ENCODE assay signal across 15 cellular contexts in genomic region chr11:35629914-35630313, GRCh38. TPM values are rescaled to one million over a fixed set of nuclear protein-coding genes. Genes with fewer than 3 reads are reported as not detected.
A peak's percentile ranks its signal among the peaks of the same experiment; 100 is the strongest.
DNase-seq lines count a peak whose midpoint lies in the region; ATAC-seq, FAIRE-seq and TF ChIP-seq lines count a peak whose summit lies in the region.
"Had no signal": no experiment of that assay in that cellular context is flagged by ENCODE, and none has a peak within 500 bp of the region (broad histone marks: within the 10 kb centered on the region; RNA-seq: fewer than 3 reads in every experiment).

No MANE protein-coding gene starts in this region.

- H3K4me3 ChIP-seq in brain microvascular endothelial cell (ENCODE audit: low read depth, low read length), result no peak overlapping the region
- H3K4me3 ChIP-seq in lung, result no peak overlapping the region
- H3K4me3 ChIP-seq: Peyer's patch, sigmoid colon had no signal

- FAIRE-seq in HTR-8/SVneo (lab: Jason Lieb, UNC), result peak; percentile 79

- WGBS in lung, 2 donors, result 59 to 88% methylated on average over 6 of the region's 6 CpGs

- H3K27me3 ChIP-seq in brain microvascular endothelial cell (replicated peaks) (no peaks in the 10 kb centered on the region), lung (ENCODE audit: control insufficient read depth, insufficient read depth) (no peaks in the 10 kb centered on the region)
- H3K27me3 ChIP-seq: Peyer's patch had no signal

- DNase-seq in AG08395 (ENCODE audit: low spot score) (peak; percentile 91), HTR-8/SVneo (ENCODE audit: insufficient read length, low spot score) (peak; percentile 84), brain microvascular endothelial cell (peak; percentile 99), lung (ENCODE audit: low spot score) (peak; percentile 72), nucleus accumbens (lab: John Stamatoyannopoulos, UW) (no peak), posterior vena cava (ENCODE audit: low spot score) (no peak)
- DNase-seq in activated CD8-positive, alpha-beta memory T cell treated with anti-CD3 and anti-CD28 coated beads for 24 hours, result no peak
- DNase-seq: central memory CD4-positive, alpha-beta T cell; DMS 273 treated with DMSO at 0.1 percent for 48 hours; immature natural killer cell; Peyer's patch; sigmoid colon; stimulated activated naive CD4-positive, alpha-beta T cell had no signal

- no peaks in the 10 kb centered on the region for H3K9me3 ChIP-seq in lung (ENCODE audit: control insufficient read depth in 2 of 2, insufficient read depth in 1 of 2, low read length in 1 of 2)
- H3K9me3 ChIP-seq: Peyer's patch, sigmoid colon had no signal

- no peak for TF ChIP-seq CTCF in brain microvascular endothelial cell (IDR thresholded peaks at IDR 0.05; ENCODE audit: low read depth, low read length, missing control alignments)
- TF ChIP-seq CTCF in lung (IDR thresholded peaks at IDR 0.05; ENCODE audit: control extremely low read depth, extremely low read depth), result no peak

- in situ Hi-C loops in brain microvascular endothelial cell (cut with HindIII; ENCODE audit: low pct_ligation_motif_present, low sequenced_read_pairs), result no loop called here

- H3K36me3 ChIP-seq in brain microvascular endothelial cell (replicated peaks), result no peaks in the 10 kb centered on the region
- H3K36me3 ChIP-seq in lung (ENCODE audit: control insufficient read depth in 2 of 2, insufficient read depth in 2 of 2, low read length in 2 of 2), result no peaks in the 10 kb centered on the region
- H3K36me3 ChIP-seq: Peyer's patch, sigmoid colon had no signal

- intact Hi-C loops in posterior vena cava (cut with DNase I), result no loop called here

- H3K4me1 ChIP-seq in lung (ENCODE audit: control insufficient read depth in 2 of 2, insufficient read depth in 2 of 2, low read length in 2 of 2), result no peaks in the 10 kb centered on the region
- H3K4me1 ChIP-seq: Peyer's patch had no signal

- H3K27ac ChIP-seq in brain microvascular endothelial cell, result peak overlapping the region; percentile 68
- no peak overlapping the region for H3K27ac ChIP-seq in lung (ENCODE audit: low read depth in 1 of 2, low read length in 1 of 2)
- H3K27ac ChIP-seq: KMS-11, Peyer's patch, sigmoid colon had no signal

- ATAC-seq in lung (ENCODE audit: insufficient read depth, low FRiP score), result peak; percentile 83
- ATAC-seq in GM21825 (IDR thresholded peaks at IDR 0.05; ENCODE audit: unreplicated experiment), result no peak

RNA-seq across cellular contexts. Expression of gene FJX1, which starts 11.7 kb away (rescaled TPM):
- total RNA-seq in lung (1 to 10 TPM; 2.9 to 4.0 TPM), posterior vena cava (10 to 100 TPM in 1 of 2 donors, 1 to 10 TPM in 1; 5.8 to 11.2 TPM)
- 1 to 10 TPM; 2.9 to 7.7 TPM for polyA plus RNA-seq in lung
- total RNA-seq: Peyer's patch had no signal
- polyA plus RNA-seq: immature natural killer cell had no signal

RNA-seq across cellular contexts. Expression of gene TRIM44, which starts 32.7 kb away (rescaled TPM):
- 10 to 100 TPM; 20.5 to 62.2 TPM for total RNA-seq in lung
- 10 to 100 TPM in 1 of 2 donors, 1 to 10 TPM in 1; 9.1 to 24.9 TPM for polyA plus RNA-seq in lung
- 10 to 100 TPM; 56.5 to 67.6 TPM for total RNA-seq in posterior vena cava

Comparison
In these comparisons a context has a peak if more than half of its experiments do, and no peak if none do; other contexts are left out.
1. DNase-seq: peak in AG08395 (single experiment), HTR-8/SVneo (single experiment), brain microvascular endothelial cell (single experiment) and lung (single experiment); none in activated CD8-positive, alpha-beta memory T cell treated with anti-CD3 and anti-CD28 coated beads for 24 hours (single experiment), nucleus accumbens (0 of 56) and posterior vena cava (single experiment).